ENCODE assay signal across 10 cellular contexts in genomic region chr13:97258801-97259200, GRCh38. TPM values are rescaled to one million over a fixed set of nuclear protein-coding genes. Genes with fewer than 3 reads are reported as not detected.
DNase-seq lines count a peak whose midpoint lies in the region; ATAC-seq and TF ChIP-seq lines count a peak whose summit lies in the region.
"Had no signal": no experiment of that assay in that cellular context is flagged by ENCODE, and none has a peak within 500 bp of the region (broad histone marks: within the 10 kb centered on the region; RNA-seq: fewer than 3 reads in every experiment).

No MANE protein-coding gene starts in this region.

- POLR2A ChIA-PET in activated CD4-positive, alpha-beta memory T cell treated with anti-CD3 and anti-CD28 coated beads, Interleukin-2, amount 10 ng/mL, durations not matched to agents 7 days and 5 days (lab: Charles Lee): interaction anchor here (1.4 kb wide), 1 partner anchor 32 kb away, joined by 3 read pairs; no protein-coding TSS in a partner anchor

- H3K36me3 ChIP-seq in smooth muscle cell (ENCODE audit: low read depth): no peaks in the 10 kb centered on the region

- no CpG with 5 or more reads among the region's 2 CpGs for WGBS in H9 (ENCODE audit: extremely low coverage, insufficient read length, low lambda C conversion rate)
- WGBS in smooth muscle cell (ENCODE audit: low lambda C conversion rate): 47% methylated on average over 2 of the region's 2 CpGs

- DNase-seq in H9 (no peak), fibroblast of the aortic adventitia (ENCODE audit: low read depth) (peak; percentile 83), smooth muscle cell (lab: John Stamatoyannopoulos, UW; ENCODE audit: unreplicated experiment) (no peak), NCI-H524 treated with DMSO at 0.1 percent for 48 hours (lab: John Stamatoyannopoulos, UW) (no peak)
- DNase-seq in activated CD4-positive, alpha-beta memory T cell treated with anti-CD3 and anti-CD28 coated beads, Interleukin-2, amount 10 ng/mL, durations not matched to agents 7 days and 5 days: no peak
- DNase-seq in activated CD4-positive, alpha-beta T cell treated with anti-CD3 and anti-CD28 coated beads for 1 hour: no peak
- DNase-seq: naive B cell, NCI-H1105 treated with DMSO at 0.1 percent for 48 hours, SIG-M5 had no signal

- H3K79me1 ChIP-seq in H9 (ENCODE audit: insufficient read depth, low read depth, low read length, poor library complexity, severe bottlenecking): no peaks in the 10 kb centered on the region

- H3K4me1 Mint-ChIP-seq in H9: peaks cover 35 to 37% of the 10 kb centered on the region in 2 experiments
- H3K4me1 Mint-ChIP-seq in activated CD4-positive, alpha-beta memory T cell treated with anti-CD3 and anti-CD28 coated beads, Interleukin-2, amount 10 ng/mL, durations not matched to agents 7 days and 5 days: peaks cover 78% of the 10 kb centered on the region

- no peak overlapping the region for H3K4me3 Mint-ChIP-seq in H9
- no peak overlapping the region for H3K4me3 Mint-ChIP-seq in activated CD4-positive, alpha-beta memory T cell treated with anti-CD3 and anti-CD28 coated beads, Interleukin-2, amount 10 ng/mL, durations not matched to agents 7 days and 5 days

- no peak overlapping the region for H3K56ac ChIP-seq in H9 (ENCODE audit: insufficient read length, low read depth, low read length)

- H3K27ac Mint-ChIP-seq in H9: no peak overlapping the region; a peak in 1 of 7 replicates
- peak overlapping the region; percentile 78 for H3K27ac Mint-ChIP-seq in activated CD4-positive, alpha-beta memory T cell treated with anti-CD3 and anti-CD28 coated beads, Interleukin-2, amount 10 ng/mL, durations not matched to agents 7 days and 5 days

- H3K9ac ChIP-seq in H9 (ENCODE audit: extremely low read depth, insufficient read length, low read length): no peak overlapping the region
- H3K9ac ChIP-seq in smooth muscle cell (ENCODE audit: low read depth): peak overlapping the region; percentile 91

- no peak overlapping the region for H3K14ac ChIP-seq in H9 (ENCODE audit: insufficient read depth, low read length)

- no peaks in the 10 kb centered on the region for H3K27me3 ChIP-seq in H9 (ENCODE audit: insufficient read depth, low read length)
- H3K27me3 ChIP-seq in smooth muscle cell (ENCODE audit: low read depth): no peaks in the 10 kb centered on the region

- H3K9me3 ChIP-seq in H9 (ENCODE audit: control insufficient read depth, low read depth, low read length): no peaks in the 10 kb centered on the region
- no peaks in the 10 kb centered on the region for H3K9me3 ChIP-seq in smooth muscle cell (replicated peaks; ENCODE audit: low read depth)

- H3K27ac ChIP-seq in H9 (ENCODE audit: insufficient read length, low read depth, low read length) (no peak overlapping the region), smooth muscle cell (ENCODE audit: low read depth) (peak overlapping the region; percentile 98)

- no peak overlapping the region for H4K5ac ChIP-seq in H9 (ENCODE audit: insufficient read length, low read depth, low read length)

- CTCF ChIA-PET in activated CD4-positive, alpha-beta memory T cell treated with anti-CD3 and anti-CD28 coated beads, Interleukin-2, amount 10 ng/mL, durations not matched to agents 7 days and 5 days (lab: Charles Lee): interaction anchor here (0.9 kb wide), 1 partner anchor 35 kb away, joined by 5 read pairs; no protein-coding TSS in a partner anchor

- H2BK5ac ChIP-seq in H9 (ENCODE audit: insufficient read length, low read length): no peak overlapping the region

- H2BK20ac ChIP-seq in H9 (ENCODE audit: low read depth, low read length, poor library complexity, severe bottlenecking): no peak overlapping the region

- no peak overlapping the region for H3K23ac ChIP-seq in H9 (ENCODE audit: insufficient read length, low read depth, low read length)

- H2AFZ ChIP-seq in H9 (ENCODE audit: low read length) (no peak overlapping the region), smooth muscle cell (ENCODE audit: low read depth) (no peak overlapping the region)

- H4K20me1 ChIP-seq in H9 (ENCODE audit: control insufficient read depth, insufficient read depth, insufficient read length) (no peaks in the 10 kb centered on the region), smooth muscle cell (ENCODE audit: low read depth) (no peaks in the 10 kb centered on the region)

- H3K27me3 Mint-ChIP-seq in H9 (ENCODE audit: low read depth): peaks cover 33% of the 10 kb centered on the region
- H3K27me3 Mint-ChIP-seq in activated CD4-positive, alpha-beta memory T cell treated with anti-CD3 and anti-CD28 coated beads, Interleukin-2, amount 10 ng/mL, durations not matched to agents 7 days and 5 days: no peaks in the 10 kb centered on the region
- H3K27me3 Mint-ChIP-seq: naive B cell had no signal

- no peaks in the 10 kb centered on the region for H3K36me3 Mint-ChIP-seq in H9 (ENCODE audit: insufficient read depth in 1 of 3, low read depth in 3 of 3)
- H3K36me3 Mint-ChIP-seq in activated CD4-positive, alpha-beta memory T cell treated with anti-CD3 and anti-CD28 coated beads, Interleukin-2, amount 10 ng/mL, durations not matched to agents 7 days and 5 days (ENCODE audit: low read depth): peaks cover 10% of the 10 kb centered on the region

- H3F3A ChIP-seq in smooth muscle cell (ENCODE audit: low read depth): peaks cover 52% of the 10 kb centered on the region

- no peak for ATAC-seq in HG02798 (IDR thresholded peaks at IDR 0.05; ENCODE audit: poor library complexity, unreplicated experiment)

- H3K4me2 ChIP-seq in H9 (ENCODE audit: insufficient read depth, insufficient read length, low read length) (no peak overlapping the region), smooth muscle cell (peak overlapping the region; percentile 73)

- no peaks in the 10 kb centered on the region for H3K9me3 Mint-ChIP-seq in H9
- H3K9me3 Mint-ChIP-seq in activated CD4-positive, alpha-beta memory T cell treated with anti-CD3 and anti-CD28 coated beads, Interleukin-2, amount 10 ng/mL, durations not matched to agents 7 days and 5 days: no peaks in the 10 kb centered on the region
- H3K9me3 Mint-ChIP-seq: naive B cell had no signal

- TF ChIP-seq CTCF in H9 (conservative IDR thresholded peaks at IDR 0.05) (no peak), fibroblast of the aortic adventitia (IDR thresholded peaks at IDR 0.05; ENCODE audit: insufficient read depth, low read length) (no peak), smooth muscle cell (IDR thresholded peaks at IDR 0.05; ENCODE audit: borderline replicate concordance, insufficient read depth, poor library complexity, severe bottlenecking) (no peak)

- H3T11ph ChIP-seq in H9 (ENCODE audit: low read length): peak overlapping the region; percentile 39

- H3K4me3 ChIP-seq in fibroblast of the aortic adventitia (ENCODE audit: low read depth, low read length) (no peak overlapping the region), smooth muscle cell (no peak overlapping the region)

- no peak overlapping the region for H2BK15ac ChIP-seq in H9 (ENCODE audit: low read depth, low read length)

- no peak overlapping the region for H4K8ac ChIP-seq in H9 (replicated peaks; ENCODE audit: insufficient read length, low read depth, low read length)

- no peak overlapping the region for H2AK5ac ChIP-seq in H9 (ENCODE audit: insufficient read length, low read length)

- no peak overlapping the region for H3K18ac ChIP-seq in H9 (ENCODE audit: insufficient read length, low read depth, low read length)

- H3K23me2 ChIP-seq in H9 (ENCODE audit: insufficient read length, low read depth, low read length, poor library complexity, severe bottlenecking): no peaks in the 10 kb centered on the region

- H3K79me2 ChIP-seq in H9 (ENCODE audit: insufficient read depth, low read length) (no peaks in the 10 kb centered on the region), smooth muscle cell (ENCODE audit: low read depth) (peaks cover 37% of the 10 kb centered on the region)

- H3K4ac ChIP-seq in H9 (ENCODE audit: low read depth, low read length): no peak overlapping the region

- no peak overlapping the region for H2BK120ac ChIP-seq in H9 (ENCODE audit: low read depth, low read length, poor library complexity, severe bottlenecking)

- H3K4me1 ChIP-seq in H9 (ENCODE audit: insufficient read depth, low read length) (peaks cover 15% of the 10 kb centered on the region), smooth muscle cell (ENCODE audit: low read depth) (peaks cover 47% of the 10 kb centered on the region)

- H2BK12ac ChIP-seq in H9 (ENCODE audit: insufficient read length, low read depth, low read length): no peak overlapping the region

- H4K91ac ChIP-seq in H9 (ENCODE audit: insufficient read length, low read depth, low read length): no peak overlapping the region

RNA-seq across cellular contexts. Expression of gene MBNL2, which starts 36.7 kb away (rescaled TPM):
- total RNA-seq in H9 (2021) (0.17 and 0.22 TPM in 2 replicates), fibroblast of the aortic adventitia (ENCODE audit: low replicate concordance) (44.3 and 120 TPM in 2 replicates), smooth muscle cell (120 and 147 TPM in 2 replicates)
- total RNA-seq in activated CD4-positive, alpha-beta memory T cell treated with anti-CD3 and anti-CD28 coated beads, Interleukin-2, amount 10 ng/mL, durations not matched to agents 7 days and 5 days: 10 to 100 TPM; 18.0 to 18.8 TPM
- 33.7 and 34.9 TPM in 2 replicates for polyA plus RNA-seq in smooth muscle cell

Comparison
In these comparisons a context has a peak if more than half of its experiments do, and no peak if none do; other contexts are left out.
1. RNA of gene MBNL2, which starts 36.7 kb away (total RNA-seq): 120 to 147 TPM in smooth muscle cell, 44.3 to 120 TPM in fibroblast of the aortic adventitia and 18.0 to 18.8 TPM in activated CD4-positive, alpha-beta memory T cell treated with anti-CD3 and anti-CD28 coated beads, Interleukin-2, amount 10 ng/mL, durations not matched to agents 7 days and 5 days; 0.17 to 0.22 TPM in H9; every median in the first group is over 10 times any median in the second.